Comparison of ENCODE assay signal across 1 cellular context in genomic region chr5:153659337-153659736, GRCh38.
TF ChIP-seq lines count a peak whose summit lies in the region.

No MANE protein-coding gene starts in this region.

TF ChIP-seq in HepG2, 621 proteins besides CTCF, POLR2A, EP300 and RAD21 (continued from another document):
- TF ChIP-seq, protein P1, sequence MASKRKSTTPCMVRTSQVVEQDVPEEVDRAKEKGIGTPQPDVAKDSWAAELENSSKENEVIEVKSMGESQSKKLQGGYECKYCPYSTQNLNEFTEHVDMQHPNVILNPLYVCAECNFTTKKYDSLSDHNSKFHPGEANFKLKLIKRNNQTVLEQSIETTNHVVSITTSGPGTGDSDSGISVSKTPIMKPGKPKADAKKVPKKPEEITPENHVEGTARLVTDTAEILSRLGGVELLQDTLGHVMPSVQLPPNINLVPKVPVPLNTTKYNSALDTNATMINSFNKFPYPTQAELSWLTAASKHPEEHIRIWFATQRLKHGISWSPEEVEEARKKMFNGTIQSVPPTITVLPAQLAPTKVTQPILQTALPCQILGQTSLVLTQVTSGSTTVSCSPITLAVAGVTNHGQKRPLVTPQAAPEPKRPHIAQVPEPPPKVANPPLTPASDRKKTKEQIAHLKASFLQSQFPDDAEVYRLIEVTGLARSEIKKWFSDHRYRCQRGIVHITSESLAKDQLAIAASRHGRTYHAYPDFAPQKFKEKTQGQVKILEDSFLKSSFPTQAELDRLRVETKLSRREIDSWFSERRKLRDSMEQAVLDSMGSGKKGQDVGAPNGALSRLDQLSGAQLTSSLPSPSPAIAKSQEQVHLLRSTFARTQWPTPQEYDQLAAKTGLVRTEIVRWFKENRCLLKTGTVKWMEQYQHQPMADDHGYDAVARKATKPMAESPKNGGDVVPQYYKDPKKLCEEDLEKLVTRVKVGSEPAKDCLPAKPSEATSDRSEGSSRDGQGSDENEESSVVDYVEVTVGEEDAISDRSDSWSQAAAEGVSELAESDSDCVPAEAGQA (IDR thresholded peaks at IDR 0.05; ENCODE audit: low read depth) = no peak
- TF ChIP-seq, protein P1 (CRISPR knock-in tag; IDR thresholded peaks at IDR 0.05; ENCODE audit: borderline replicate concordance) = no peak
- no peak for TF ChIP-seq ZNF747 (CRISPR knock-in tag; IDR thresholded peaks at IDR 0.05; ENCODE audit: borderline replicate concordance)
- no peak for TF ChIP-seq ZBTB20 (CRISPR knock-in tag; IDR thresholded peaks at IDR 0.05; ENCODE audit: borderline replicate concordance, low read depth)
- TF ChIP-seq NAIF1 (CRISPR knock-in tag; IDR thresholded peaks at IDR 0.05; ENCODE audit: borderline replicate concordance) = no peak
- TF ChIP-seq MAZ (IDR thresholded peaks at IDR 0.05; ENCODE audit: borderline replicate concordance, low read depth, low read length) = no peak
- no peak for TF ChIP-seq MAZ (CRISPR knock-in tag; IDR thresholded peaks at IDR 0.05; ENCODE audit: low read depth)
- TF ChIP-seq HES4 (CRISPR knock-in tag; IDR thresholded peaks at IDR 0.05; ENCODE audit: borderline replicate concordance) = no peak
TF ChIP-seq in HepG2: peak in this region for 0.
